ENCODE assay signal across 28 cellular contexts in genomic region chr6:16857969-16858592, GRCh38.
DNase-seq lines count a peak whose midpoint lies in the region; ATAC-seq, FAIRE-seq and TF ChIP-seq lines count a peak whose summit lies in the region.
"Had no signal": no experiment of that assay in that cellular context is flagged by ENCODE, and none has a peak within 500 bp of the region (broad histone marks: within the 10 kb centered on the region; RNA-seq: fewer than 3 reads in every experiment).

No MANE protein-coding gene starts in this region.

- no peak for TF ChIP-seq POLR2A in K562 (conservative IDR thresholded peaks at IDR 0.05)
- TF ChIP-seq POLR2A in stomach (IDR thresholded peaks at IDR 0.05): no peak

- DNase-seq in NCI-H82 (lab: John Stamatoyannopoulos, UW) (peak; percentile 29), NCI-H82 treated with DMSO at 0.1 percent for 48 hours (lab: John Stamatoyannopoulos, UW; ENCODE audit: unreplicated experiment) (no peak), NCI-H69 (lab: John Stamatoyannopoulos, UW) (peak; percentile 58), K562 (ENCODE audit: extremely low read depth in 1 of 4, low spot score in 3 of 4) (peak in 2 of 4 experiments; percentile 35 to 41), mesendoderm (peak; percentile 92), iPS-NIHi11 (ENCODE audit: low spot score) (no peak), stomach (no peak)
- DNase-seq: ACHN; BE2C; CD8-positive, alpha-beta memory T cell; DMS 273 treated with DMSO at 0.1 percent for 48 hours; DND-41; Kasumi-1; MG63; NCI-H1105 treated with DMSO at 0.1 percent for 48 hours; NCI-H146; NCI-H1930; NCI-H2107; NCI-H446; NCI-H524 treated with DMSO at 0.1 percent for 48 hours; NK-92 treated with Interleukin-12 subunit alpha and Interleukin-12 subunit beta, amount 100 ng/mL, for 24 hours; PC-9 had no signal

- no peak overlapping the region for H3K4me2 ChIP-seq in K562 (ENCODE audit: insufficient read depth, low read length)
- H3K4me2 ChIP-seq in mesendoderm (ENCODE audit: low read length): no peak overlapping the region
- H3K4me2 ChIP-seq: PC-9 had no signal

- H3K9me1 ChIP-seq in K562 (ENCODE audit: control insufficient read depth, insufficient read depth, low read length): no peaks in the 10 kb centered on the region

- TF ChIP-seq EP300 in K562 (IDR thresholded peaks at IDR 0.05; ENCODE audit: low read length) (peak; percentile 76; the same call in 1 of the 2 replicates), stomach (IDR thresholded peaks at IDR 0.05) (no peak)

- H3K79me2 ChIP-seq in K562 (ENCODE audit: control insufficient read depth, insufficient read depth, low read length) (no peaks in the 10 kb centered on the region), mesendoderm (ENCODE audit: control insufficient read depth, insufficient read depth, low read length) (no peaks in the 10 kb centered on the region)

- CTCF ChIA-PET in K562 (lab: Yijun Ruan, JAX; ENCODE audit: low intra/inter-chr PET ratio): no interaction called here

- H3K4ac ChIP-seq in mesendoderm (ENCODE audit: low read depth, low read length): no peak overlapping the region

- no TSS peak for BruUV-seq in K562 (replicated peaks; lab: Mats Ljungman, UMichigan)

- in situ Hi-C loops in K562 (cut with MboI): no loop called here

- H3K9me3 ChIP-seq in K562 (replicated peaks; ENCODE audit: control insufficient read depth, insufficient read depth, low read depth, low read length) (no peaks in the 10 kb centered on the region), stomach (no peaks in the 10 kb centered on the region)
- H3K9me3 ChIP-seq: BE2C, MG63, SJSA1 had no signal

- TF ChIP-seq CTCF in K562 (IDR thresholded peaks at IDR 0.05 in 2 of 3, conservative IDR thresholded peaks at IDR 0.05 in 1 of 3; ENCODE audit: insufficient read depth in 2 of 3, low read depth in 1 of 3, low read length in 3 of 3): no peak
- no peak for TF ChIP-seq CTCF in stomach (IDR thresholded peaks at IDR 0.05)

- no peak overlapping the region for H4K5ac ChIP-seq in mesendoderm (ENCODE audit: low read length)

- no peaks in the 10 kb centered on the region for H4K20me1 ChIP-seq in K562 (replicated peaks; ENCODE audit: control insufficient read depth, insufficient read depth, low read length)

- H3K4me3 ChIP-seq in K562 (no peak overlapping the region), mesendoderm (ENCODE audit: low read length) (no peak overlapping the region), stomach (no peak overlapping the region)
- H3K4me3 ChIP-seq: MG63, PC-9, SJSA1 had no signal

- no peak overlapping the region for H2AFZ ChIP-seq in K562 (ENCODE audit: low read depth, low read length)
- H2AFZ ChIP-seq: PC-9 had no signal

- ATAC-seq in K562 (peak; percentile 63), HG03159 (IDR thresholded peaks at IDR 0.05; ENCODE audit: unreplicated experiment) (no peak)
- ATAC-seq: HCT116, Right ventricle myocardium inferior had no signal

- H2AK5ac ChIP-seq in mesendoderm (ENCODE audit: low read length): no peak overlapping the region

- intact Hi-C loops in K562 (cut with micrococcal nuclease): no loop called here
- intact Hi-C loops in stomach (cut with DNase I; ENCODE audit: low total_unique reads): no loop called here

- WGBS in K562 (ENCODE audit: insufficient coverage, low coverage, missing lambda C conversion rate): 1% methylated on average over 5 of the region's 5 CpGs
- no CpG with 5 or more reads among the region's 5 CpGs for WGBS in mesendoderm (ENCODE audit: extremely low coverage, insufficient coverage, low lambda C conversion rate)
- 63 to 78% (median 71%) methylated on average over 5 of the region's 5 CpGs for WGBS in stomach, 5 donors

- H3K18ac ChIP-seq in mesendoderm (ENCODE audit: low read length): no peak overlapping the region

- H3K27me3 ChIP-seq in K562 (ENCODE audit: control insufficient read depth in 2 of 2, insufficient read depth in 2 of 2, low read length in 2 of 2) (peaks cover 0 to 3% of the 10 kb centered on the region in 2 experiments; a peak in 2 of 5 replicates), mesendoderm (ENCODE audit: insufficient read depth, low read length, poor library complexity) (no peaks in the 10 kb centered on the region), stomach (no peaks in the 10 kb centered on the region)
- H3K27me3 ChIP-seq: BE2C, MG63, SJSA1 had no signal

- H2BK15ac ChIP-seq in mesendoderm (replicated peaks; ENCODE audit: low read depth): no peak overlapping the region

- H2BK5ac ChIP-seq in mesendoderm (ENCODE audit: low read length): no peak overlapping the region

- H3K56ac ChIP-seq in mesendoderm (ENCODE audit: low read length): no peak overlapping the region

- H2BK120ac ChIP-seq in mesendoderm (ENCODE audit: low read depth, low read length): no peak overlapping the region

- H3K27ac ChIP-seq in K562 (ENCODE audit: extremely low read depth, low read depth, low read length): no peak overlapping the region
- no peak overlapping the region for H3K27ac ChIP-seq in mesendoderm (ENCODE audit: low read depth, low read length)
- H3K27ac ChIP-seq in stomach: no peak overlapping the region
- H3K27ac ChIP-seq: 22Rv1, PC-9, SJSA1 had no signal

- H3K23ac ChIP-seq in mesendoderm (ENCODE audit: low read length): no peak overlapping the region

- H3K36me3 ChIP-seq in K562 (ENCODE audit: control insufficient read depth, insufficient read depth, low read length) (no peaks in the 10 kb centered on the region), mesendoderm (ENCODE audit: control insufficient read depth, insufficient read depth, low read length) (no peaks in the 10 kb centered on the region), stomach (no peaks in the 10 kb centered on the region)
- H3K36me3 ChIP-seq: BE2C, MG63, SJSA1 had no signal

- H3K79me1 ChIP-seq in mesendoderm (ENCODE audit: low read length): no peaks in the 10 kb centered on the region

- TF ChIP-seq RAD21 in K562 (CRISPR knock-in tag; conservative IDR thresholded peaks at IDR 0.05 in 1 of 2, IDR thresholded peaks at IDR 0.05 in 1 of 2): no peak

- H3K4me1 ChIP-seq in K562 (replicated peaks in 1 of 2; ENCODE audit: control insufficient read depth in 2 of 2, insufficient read depth in 2 of 2, low read length in 2 of 2): no peaks in the 10 kb centered on the region; a peak in 2 of 5 replicates
- no peaks in the 10 kb centered on the region for H3K4me1 ChIP-seq in mesendoderm (ENCODE audit: control insufficient read depth, low read depth, low read length)
- no peaks in the 10 kb centered on the region for H3K4me1 ChIP-seq in stomach
- H3K4me1 ChIP-seq: BE2C had no signal

- FAIRE-seq in K562 (lab: Jason Lieb, UNC): no peak
- FAIRE-seq: GM19239 had no signal

- POLR2A ChIA-PET in K562 (lab: Yijun Ruan, JAX): interaction anchor here (0.9 to 1.1 kb wide), 2 partner anchors 8 to 15 kb away, joined by 3 read pairs; no protein-coding TSS in a partner anchor

- no peak overlapping the region for H4K8ac ChIP-seq in mesendoderm (ENCODE audit: low read depth, low read length)

- no peak overlapping the region for H3K9ac ChIP-seq in K562 (ENCODE audit: insufficient read depth in 1 of 2, low read depth in 2 of 2, low read length in 2 of 2)
- no peak overlapping the region for H3K9ac ChIP-seq in mesendoderm (ENCODE audit: low read length)

TF ChIP-seq in K562, 482 proteins besides CTCF, POLR2A, EP300 and RAD21 (continues in another document):
- TF ChIP-seq POLR3G (IDR thresholded peaks at IDR 0.05; ENCODE audit: extremely low read depth, insufficient read length, insufficient replicate concordance) (no peak), FOXA3 (CRISPR knock-in tag; conservative IDR thresholded peaks at IDR 0.05 in 1 of 2, IDR thresholded peaks at IDR 0.05 in 1 of 2) (no peak), RBM22 (IDR thresholded peaks at IDR 0.05; ENCODE audit: low read depth, low read length, poor library complexity, severe bottlenecking) (no peak), SREBF2 (CRISPR knock-in tag; IDR thresholded peaks at IDR 0.05) (no peak), ATF3 (IDR thresholded peaks at IDR 0.05) (peak; percentile 44; the same call in 1 of the 2 replicates), ATF3 (CRISPR knock-in tag; conservative IDR thresholded peaks at IDR 0.05) (no peak), ZNF511 (CRISPR knock-in tag; IDR thresholded peaks at IDR 0.05) (no peak), IRF9 (tag; IDR thresholded peaks at IDR 0.05) (no peak; the same call in 1 of the 2 replicates), ZSCAN29 (IDR thresholded peaks at IDR 0.05) (no peak), BACH1 (tag; IDR thresholded peaks at IDR 0.05) (no peak)
- TF ChIP-seq, protein P1, sequence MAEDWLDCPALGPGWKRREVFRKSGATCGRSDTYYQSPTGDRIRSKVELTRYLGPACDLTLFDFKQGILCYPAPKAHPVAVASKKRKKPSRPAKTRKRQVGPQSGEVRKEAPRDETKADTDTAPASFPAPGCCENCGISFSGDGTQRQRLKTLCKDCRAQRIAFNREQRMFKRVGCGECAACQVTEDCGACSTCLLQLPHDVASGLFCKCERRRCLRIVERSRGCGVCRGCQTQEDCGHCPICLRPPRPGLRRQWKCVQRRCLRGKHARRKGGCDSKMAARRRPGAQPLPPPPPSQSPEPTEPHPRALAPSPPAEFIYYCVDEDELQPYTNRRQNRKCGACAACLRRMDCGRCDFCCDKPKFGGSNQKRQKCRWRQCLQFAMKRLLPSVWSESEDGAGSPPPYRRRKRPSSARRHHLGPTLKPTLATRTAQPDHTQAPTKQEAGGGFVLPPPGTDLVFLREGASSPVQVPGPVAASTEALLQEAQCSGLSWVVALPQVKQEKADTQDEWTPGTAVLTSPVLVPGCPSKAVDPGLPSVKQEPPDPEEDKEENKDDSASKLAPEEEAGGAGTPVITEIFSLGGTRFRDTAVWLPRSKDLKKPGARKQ (CRISPR knock-in tag; IDR thresholded peaks at IDR 0.05): no peak

Comparison
In these comparisons a context has a peak if more than half of its experiments do, and no peak if none do; other contexts are left out.
1. DNase-seq: peak in NCI-H82 (single experiment), NCI-H69 (single experiment) and mesendoderm (single experiment); none in NCI-H82 treated with DMSO at 0.1 percent for 48 hours (single experiment), iPS-NIHi11 (single experiment) and stomach (single experiment).